In genomic region chr6:41449399-41450245, GRCh38 we compare ENCODE assay signal across 10 cellular contexts.
DNase-seq lines count a peak whose midpoint lies in the region; ATAC-seq and TF ChIP-seq lines count a peak whose summit lies in the region.
"Had no signal": no experiment of that assay in that cellular context is flagged by ENCODE, and none has a peak within 500 bp of the region (broad histone marks: within the 10 kb centered on the region; RNA-seq: fewer than 3 reads in every experiment).

No MANE protein-coding gene starts in this region.

- H3K4ac ChIP-seq in neuronal stem cell (ENCODE audit: low read length) = no peak overlapping the region

- H3K4me1 ChIP-seq in neuronal stem cell (ENCODE audit: control insufficient read depth in 2 of 2, insufficient read depth in 1 of 2, low read depth in 1 of 2, low read length in 2 of 2) = peaks cover 2 to 10% of the 10 kb centered on the region in 2 donors

- peaks cover 0 to 9% (median 0%) of the 10 kb centered on the region in 3 experiments for H3K27me3 ChIP-seq in neuronal stem cell (ENCODE audit: control insufficient read depth in 3 of 3, insufficient read depth in 3 of 3, low read depth in 1 of 3, low read length in 3 of 3)

- H2BK15ac ChIP-seq in neuronal stem cell (ENCODE audit: low read length) = no peak overlapping the region

- no peak overlapping the region for H4K8ac ChIP-seq in neuronal stem cell (ENCODE audit: low read depth, low read length)

- H2AK5ac ChIP-seq in neuronal stem cell (ENCODE audit: low read depth, low read length) = peak overlapping the region; percentile 2

- no peak overlapping the region for H4K91ac ChIP-seq in neuronal stem cell (ENCODE audit: low read depth, low read length, poor library complexity)

- no peak overlapping the region for H2AFZ ChIP-seq in neuronal stem cell (ENCODE audit: low read length)

- H2BK5ac ChIP-seq in neuronal stem cell (ENCODE audit: low read length) = no peak overlapping the region

- H3K27ac ChIP-seq in neuronal stem cell (replicated peaks; ENCODE audit: low read length) = no peak overlapping the region

- no peaks in the 10 kb centered on the region for H3K36me3 ChIP-seq in neuronal stem cell (replicated peaks in 1 of 2; ENCODE audit: control insufficient read depth in 2 of 2, insufficient read depth in 2 of 2, low read length in 2 of 2)

- no peak for TF ChIP-seq POLR2A in erythroblast (IDR thresholded peaks at IDR 0.05; ENCODE audit: low read length)

- DNase-seq in DMS79 treated with DMSO at 0.1 percent for 48 hours (lab: John Stamatoyannopoulos, UW) (peak; percentile 25), NCI-H2029 treated with DMSO at 0.1 percent for 48 hours (lab: John Stamatoyannopoulos, UW) (peak; percentile 22), erythroblast (lab: John Stamatoyannopoulos, UW) (peak; percentile 65 to 68), neuronal stem cell (ENCODE audit: low spot score) (no peak), iPS-NIHi7 (ENCODE audit: extremely low spot score) (no peak)
- DNase-seq in NK-92 treated with Interleukin-12 subunit alpha and Interleukin-12 subunit beta, amount 100 ng/mL, for 24 hours (lab: John Stamatoyannopoulos, UW) = no peak
- DNase-seq: occipital lobe had no signal

- no peak overlapping the region for H2BK120ac ChIP-seq in neuronal stem cell (ENCODE audit: low read depth, low read length)

- no peak overlapping the region for H3K23ac ChIP-seq in neuronal stem cell (ENCODE audit: low read depth, low read length, poor library complexity)

- no peak overlapping the region for H3K4me2 ChIP-seq in neuronal stem cell (ENCODE audit: insufficient read depth, low read length, poor library complexity, severe bottlenecking)

- no peak overlapping the region for H3K9ac ChIP-seq in neuronal stem cell (ENCODE audit: low read depth, low read length, poor library complexity)

- H3K18ac ChIP-seq in neuronal stem cell (ENCODE audit: low read length) = peak overlapping the region; percentile 35

- no peaks in the 10 kb centered on the region for H3K9me3 ChIP-seq in neuronal stem cell (replicated peaks in 1 of 2; ENCODE audit: control insufficient read depth in 2 of 2, insufficient read depth in 1 of 2, low read depth in 1 of 2, low read length in 2 of 2)

- H2BK12ac ChIP-seq in neuronal stem cell (ENCODE audit: low read length) = peak overlapping the region; percentile 24

- H3K14ac ChIP-seq in neuronal stem cell (ENCODE audit: low read length) = no peak overlapping the region

- WGBS in neuronal stem cell (ENCODE audit: extremely low coverage in 2 of 2, insufficient read length in 2 of 2, insufficient replicate concordance in 1 of 2), 2 donors = no CpG with 5 or more reads among the region's 8 CpGs

- H3K79me1 ChIP-seq in neuronal stem cell (ENCODE audit: low read depth, low read length) = no peaks in the 10 kb centered on the region

- ATAC-seq in HG03460 (IDR thresholded peaks at IDR 0.05; ENCODE audit: unreplicated experiment) = no peak
- ATAC-seq in HG03378 (IDR thresholded peaks at IDR 0.05; ENCODE audit: unreplicated experiment) = no peak

- peak overlapping the region in 1 of 2 donors; percentile 10 for H3K4me3 ChIP-seq in neuronal stem cell (ENCODE audit: low read length in 2 of 2)
- H3K4me3 ChIP-seq: coronary artery had no signal

Comparison
In these comparisons a context has a peak if more than half of its experiments do, and no peak if none do; other contexts are left out.
1. DNase-seq: peak in DMS79 treated with DMSO at 0.1 percent for 48 hours (single experiment), NCI-H2029 treated with DMSO at 0.1 percent for 48 hours (single experiment) and erythroblast (2 of 2); none in neuronal stem cell (single experiment), iPS-NIHi7 (single experiment) and NK-92 treated with Interleukin-12 subunit alpha and Interleukin-12 subunit beta, amount 100 ng/mL, for 24 hours (single experiment).